In genomic region chr21:23593582-23593981, GRCh38 we compare ENCODE assay signal across 33 cellular contexts.
"Had no signal": no experiment of that assay in that cellular context is flagged by ENCODE, and none has a peak within 500 bp of the region (broad histone marks: within the 10 kb centered on the region; RNA-seq: fewer than 3 reads in every experiment).

No MANE protein-coding gene starts in this region.

- H3K27me3 ChIP-seq: MG63 had no signal

- DNase-seq: MG63, MM.1S, NCI-H1048, NCI-H1092, NCI-H1092 treated with DMSO at 0.1 percent for 48 hours, NCI-H1105, NCI-H1105 treated with DMSO at 0.1 percent for 48 hours, NCI-H1417, NCI-H1417 treated with DMSO at 0.1 percent for 48 hours, NCI-H1436, NCI-H1436 treated with DMSO at 0.1 percent for 48 hours, NCI-H146, NCI-H1694, NCI-H1694 treated with DMSO at 0.1 percent for 48 hours, NCI-H187, NCI-H187 treated with DMSO at 0.1 percent for 48 hours, NCI-H1930, NCI-H2029, NCI-H2029 treated with DMSO at 0.1 percent for 48 hours, NCI-H2081, NCI-H2081 treated with DMSO at 0.1 percent for 48 hours, NCI-H2107, NCI-H2171, NCI-H2171 treated with DMSO at 0.1 percent for 48 hours, NCI-H2227 treated with DMSO at 0.1 percent for 48 hours, NCI-H226, NCI-H345, NCI-H446, NCI-H446 treated with DMSO at 0.1 percent for 48 hours, NCI-H510A, NCI-H510A treated with DMSO at 0.1 percent for 48 hours, NCI-H524, NCI-H524 treated with DMSO at 0.1 percent for 48 hours had no signal

- H3K9me3 ChIP-seq: MG63 had no signal

- H3K36me3 ChIP-seq: MG63 had no signal

- H3K4me3 ChIP-seq: MG63 had no signal
